17 cellular contexts compared by ENCODE assay signal in the genomic region with DNA sequence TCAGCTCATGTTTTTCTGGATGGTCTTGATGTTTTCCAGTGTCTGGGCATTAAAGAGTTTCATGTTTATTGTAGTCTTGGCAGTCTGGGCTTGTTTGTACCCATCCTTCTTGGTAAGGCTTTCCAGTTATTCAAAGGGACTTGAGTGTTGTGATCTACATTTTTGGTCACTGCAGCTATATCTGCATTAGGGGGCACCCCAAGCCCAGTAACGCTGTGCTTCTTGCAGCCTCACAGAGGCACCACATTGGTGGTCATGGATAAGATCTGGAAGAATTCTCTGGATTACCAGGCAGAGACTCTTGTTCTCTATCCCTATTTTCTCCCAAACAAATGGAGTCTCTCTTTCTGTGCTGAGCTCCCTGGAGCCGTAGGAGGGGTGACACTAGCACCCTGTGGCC.
DNase-seq lines count a peak whose midpoint lies in the region; ATAC-seq and TF ChIP-seq lines count a peak whose summit lies in the region.
"Had no signal": no experiment of that assay in that cellular context is flagged by ENCODE, and none has a peak within 500 bp of the region (broad histone marks: within the 10 kb centered on the region; RNA-seq: fewer than 3 reads in every experiment).

No MANE protein-coding gene starts in this region.

- H3K36me3 ChIP-seq in BJ (ENCODE audit: control insufficient read depth, insufficient read depth, low read length) (no peaks in the 10 kb centered on the region), PC-9 (ENCODE audit: low read depth) (no peaks in the 10 kb centered on the region), uterus (no peaks in the 10 kb centered on the region)
- H3K36me3 ChIP-seq: right atrium auricular region had no signal

- H3K9me3 Mint-ChIP-seq in H9: peaks cover 3% of the 10 kb centered on the region in 2 experiments; a peak in 2 of 5 replicates

- H3K36me3 Mint-ChIP-seq in H9 (ENCODE audit: insufficient read depth in 1 of 3, low read depth in 3 of 3): peaks cover 0 to 5% (median 0%) of the 10 kb centered on the region in 3 experiments; a peak in 1 of 7 replicates
- H3K36me3 Mint-ChIP-seq: CD14-positive monocyte; naive thymus-derived CD8-positive, alpha-beta T cell had no signal

- H3K4me2 ChIP-seq in H9 (ENCODE audit: insufficient read depth, insufficient read length, low read length) (no peak overlapping the region), PC-9 (no peak overlapping the region)

- intact Hi-C loops in PC-9 (cut with micrococcal nuclease; ENCODE audit: unreplicated experiment) (no loop called here), uterus (cut with DNase I; ENCODE audit: low total_unique reads) (no loop called here)

- no peak overlapping the region for H3T11ph ChIP-seq in H9 (ENCODE audit: low read length)

- no peak overlapping the region for H3K9ac ChIP-seq in H9 (ENCODE audit: extremely low read depth, insufficient read length, low read length)

- BruUV-seq in PC-9 (replicated peaks; lab: Mats Ljungman, UMichigan): no TSS peak

- no peak overlapping the region for H3K18ac ChIP-seq in H9 (ENCODE audit: insufficient read length, low read depth, low read length)

- no peak overlapping the region for H2BK20ac ChIP-seq in H9 (ENCODE audit: low read depth, low read length, poor library complexity, severe bottlenecking)

- H2BK15ac ChIP-seq in H9 (ENCODE audit: low read depth, low read length): no peak overlapping the region

- WGBS in H9 (ENCODE audit: extremely low coverage, insufficient read length, low lambda C conversion rate): no CpG with 5 or more reads among the region's 2 CpGs

- no peak overlapping the region for H3K4ac ChIP-seq in H9 (ENCODE audit: low read depth, low read length)

- H3K23ac ChIP-seq in H9 (ENCODE audit: insufficient read length, low read depth, low read length): no peak overlapping the region

- H3K27me3 ChIP-seq in BJ (ENCODE audit: control insufficient read depth, insufficient read depth, low read length) (no peaks in the 10 kb centered on the region), H9 (ENCODE audit: insufficient read depth, low read length) (no peaks in the 10 kb centered on the region), PC-9 (ENCODE audit: insufficient read depth, low read depth) (no peaks in the 10 kb centered on the region), uterus (no peaks in the 10 kb centered on the region)
- H3K27me3 ChIP-seq: right atrium auricular region had no signal

- POLR2A ChIA-PET in BJ (lab: Charles Lee) (no interaction called here), PC-9 (lab: Charles Lee; ENCODE audit: unreplicated experiment) (no interaction called here)

- no peaks in the 10 kb centered on the region for H3K9me3 ChIP-seq in H9 (ENCODE audit: control insufficient read depth, low read depth, low read length)
- H3K9me3 ChIP-seq in PC-9 (ENCODE audit: insufficient read depth, low read depth): no peaks in the 10 kb centered on the region
- no peaks in the 10 kb centered on the region for H3K9me3 ChIP-seq in uterus

- no peak overlapping the region for H3K56ac ChIP-seq in H9 (ENCODE audit: insufficient read length, low read depth, low read length)

- H3K27ac Mint-ChIP-seq in H9: no peak overlapping the region
- H3K27ac Mint-ChIP-seq: activated T-cell treated with anti-CD3 and anti-CD28 coated beads, Interleukin-2, amount 50 U/mL, for 24 hours; CD14-positive monocyte; naive thymus-derived CD8-positive, alpha-beta T cell had no signal

- H3K4me1 ChIP-seq in H9 (ENCODE audit: insufficient read depth, low read length) (no peaks in the 10 kb centered on the region), PC-9 (replicated peaks; ENCODE audit: insufficient read depth) (no peaks in the 10 kb centered on the region), uterus (no peaks in the 10 kb centered on the region)
- H3K4me1 ChIP-seq: right atrium auricular region had no signal

- H3F3A ChIP-seq in PC-9 (ENCODE audit: insufficient read depth, low read depth): no peaks in the 10 kb centered on the region

- DNase-seq in BJ (ENCODE audit: low read depth) (no peak), H9 (peak; percentile 57), PC-9 (no peak), glomerular visceral epithelial cell (ENCODE audit: extremely low spot score) (peak; percentile 25), uterus (no peak), midbrain (lab: John Stamatoyannopoulos, UW) (no peak), Ammon's horn (ENCODE audit: low spot score) (no peak)
- DNase-seq: activated T-cell treated with anti-CD3 and anti-CD28 coated beads, Interleukin-2, amount 50 U/mL, for 24 hours; aorta; effector CD4-positive, alpha-beta T cell; MV-4-11; naive thymus-derived CD8-positive, alpha-beta T cell; stimulated activated naive CD8-positive, alpha-beta T cell treated with anti-CD3 and anti-CD28 coated beads, Interleukin-15, Interleukin-2, amounts not matched to agents 100 U/mL and 50 U/mL, for 24 hours; SW 1271 had no signal

- H2BK5ac ChIP-seq in H9 (ENCODE audit: insufficient read length, low read length): no peak overlapping the region

- H3K4me3 Mint-ChIP-seq in H9: no peak overlapping the region
- H3K4me3 Mint-ChIP-seq: activated T-cell treated with anti-CD3 and anti-CD28 coated beads, Interleukin-2, amount 50 U/mL, for 24 hours; CD14-positive monocyte; naive thymus-derived CD8-positive, alpha-beta T cell had no signal

- H3K4me3 ChIP-seq in BJ (ENCODE audit: low read depth, low read length) (no peak overlapping the region), PC-9 (no peak overlapping the region), uterus (no peak overlapping the region)
- H3K4me3 ChIP-seq: right atrium auricular region had no signal

- no peaks in the 10 kb centered on the region for H3K4me1 Mint-ChIP-seq in H9
- H3K4me1 Mint-ChIP-seq: CD14-positive monocyte; naive thymus-derived CD8-positive, alpha-beta T cell had no signal

- no peak overlapping the region for H2AK5ac ChIP-seq in H9 (ENCODE audit: insufficient read length, low read length)

- H2AFZ ChIP-seq in H9 (ENCODE audit: low read length) (no peak overlapping the region), PC-9 (no peak overlapping the region)

- H3K79me1 ChIP-seq in H9 (ENCODE audit: insufficient read depth, low read depth, low read length, poor library complexity, severe bottlenecking): no peaks in the 10 kb centered on the region

- no peaks in the 10 kb centered on the region; the same call in 1 of the 2 replicates for H3K27me3 Mint-ChIP-seq in H9 (ENCODE audit: low read depth)
- H3K27me3 Mint-ChIP-seq: activated T-cell treated with anti-CD3 and anti-CD28 coated beads, Interleukin-2, amount 50 U/mL, for 24 hours; naive thymus-derived CD8-positive, alpha-beta T cell had no signal

- 0 out of 2 replicates have a peak, but pooled peaks have one; percentile 7 for TF ChIP-seq CTCF in BJ (IDR thresholded peaks at IDR 0.05; ENCODE audit: insufficient read depth, low read depth, low read length)
- TF ChIP-seq CTCF in H9 (conservative IDR thresholded peaks at IDR 0.05): peak; percentile 67; the same call in 2 of the 3 replicates
- TF ChIP-seq CTCF in PC-9 (conservative IDR thresholded peaks at IDR 0.05): 0 out of 2 replicates have a peak, but pooled peaks have one; percentile 17
- TF ChIP-seq CTCF in uterus (IDR thresholded peaks at IDR 0.05): no peak

- H4K20me1 ChIP-seq in H9 (ENCODE audit: control insufficient read depth, insufficient read depth, insufficient read length) (no peaks in the 10 kb centered on the region), PC-9 (ENCODE audit: insufficient read depth) (no peaks in the 10 kb centered on the region)

- H4K91ac ChIP-seq in H9 (ENCODE audit: insufficient read length, low read depth, low read length): no peak overlapping the region

- H2BK12ac ChIP-seq in H9 (ENCODE audit: insufficient read length, low read depth, low read length): no peak overlapping the region

- H3K23me2 ChIP-seq in H9 (ENCODE audit: insufficient read length, low read depth, low read length, poor library complexity, severe bottlenecking): no peaks in the 10 kb centered on the region

- H2BK120ac ChIP-seq in H9 (ENCODE audit: low read depth, low read length, poor library complexity, severe bottlenecking): no peak overlapping the region

- no peak overlapping the region for H3K27ac ChIP-seq in H9 (ENCODE audit: insufficient read length, low read depth, low read length)
- H3K27ac ChIP-seq in PC-9: no peak overlapping the region
- H3K27ac ChIP-seq in uterus: no peak overlapping the region
- H3K27ac ChIP-seq: right atrium auricular region had no signal

- no peaks in the 10 kb centered on the region for H3K9me2 ChIP-seq in PC-9 (ENCODE audit: insufficient read depth)

- H3K79me2 ChIP-seq in H9 (ENCODE audit: insufficient read depth, low read length) (no peaks in the 10 kb centered on the region), PC-9 (ENCODE audit: low read depth) (no peaks in the 10 kb centered on the region)

- H4K5ac ChIP-seq in H9 (ENCODE audit: insufficient read length, low read depth, low read length): no peak overlapping the region

- H4K8ac ChIP-seq in H9 (replicated peaks; ENCODE audit: insufficient read length, low read depth, low read length): no peak overlapping the region

- H3K14ac ChIP-seq in H9 (ENCODE audit: insufficient read depth, low read length): no peak overlapping the region

- no peak for ATAC-seq in HG02981 (IDR thresholded peaks at IDR 0.05; ENCODE audit: unreplicated experiment)
- ATAC-seq: naive thymus-derived CD8-positive, alpha-beta T cell; stimulated activated naive CD8-positive, alpha-beta T cell treated with anti-CD3 and anti-CD28 coated beads, Interleukin-15, Interleukin-2, amounts not matched to agents 100 U/mL and 50 U/mL, for 24 hours had no signal

- CTCF ChIA-PET in BJ (lab: Yijun Ruan, JAX) (no interaction called here), PC-9 (lab: Charles Lee) (no interaction called here)

- no peak for TF ChIP-seq POLR2A in uterus (IDR thresholded peaks at IDR 0.05)

Comparison
In these comparisons a context has a peak if more than half of its experiments do, and no peak if none do; other contexts are left out.
1. DNase-seq: peak in H9 (single experiment) and glomerular visceral epithelial cell (single experiment); none in BJ (single experiment), PC-9 (0 of 2), uterus (0 of 2), midbrain (single experiment) and Ammon's horn (single experiment).
2. CTCF ChIP-seq: peak in BJ (single experiment), H9 (single experiment) and PC-9 (single experiment); none in uterus (0 of 4).